ENCODE assay signal across 27 cellular contexts in genomic region chr2:119190321-119190720, GRCh38. TPM values are rescaled to one million over a fixed set of nuclear protein-coding genes. Genes with fewer than 3 reads are reported as not detected.
"Had no signal": no experiment of that assay in that cellular context is flagged by ENCODE, and none has a peak within 500 bp of the region (broad histone marks: within the 10 kb centered on the region; RNA-seq: fewer than 3 reads in every experiment).

No MANE protein-coding gene starts in this region.

- H3K4me3 ChIP-seq: colonic mucosa, heart left ventricle, psoas muscle, right lobe of liver, stomach, thoracic aorta, transverse colon had no signal

- H3K9me3 ChIP-seq: colonic mucosa, heart left ventricle, psoas muscle, right lobe of liver, stomach, thoracic aorta, transverse colon had no signal

- DNase-seq: colonic mucosa; dermis blood vessel endothelial cell; erythroblast; foreskin melanocyte; heart left ventricle; hippocampal formation; kidney glomerular epithelial cell; mesendoderm; naive thymus-derived CD4-positive, alpha-beta T cell; nephron progenitor cell; psoas muscle; retina; right lobe of liver; stimulated activated CD4-positive, alpha-beta T cell treated with anti-CD3 and anti-CD28 coated beads, Interleukin-15, amount 100 ng/mL, for 24 hours; stimulated activated CD4-positive, alpha-beta T cell treated with anti-CD3 and anti-CD28 coated beads, Interleukin-1b, Interleukin-23, amount 100 ng/mL, for 48 hours; stimulated activated CD4-positive, alpha-beta T cell treated with anti-CD3 and anti-CD28 coated beads, Interleukin-4, amount 100 ng/mL, for 24 hours; stomach; substantia nigra; transverse colon had no signal

- ATAC-seq: heart left ventricle; naive thymus-derived CD4-positive, alpha-beta T cell; psoas muscle; right lobe of liver; stimulated activated memory B cell treated with anti-CD40 and anti-IgM and Interleukin-4, amounts not matched to agents 10 μg/mL and 1 μg/mL and 100 μg/mL, for 72 hours had no signal

- H3K79me2 ChIP-seq: parathyroid adenoma had no signal

- H2AFZ ChIP-seq: parathyroid adenoma had no signal

- H3K36me3 ChIP-seq: colonic mucosa, heart left ventricle, right lobe of liver, stomach, thoracic aorta, transverse colon had no signal

- H3K9ac ChIP-seq: parathyroid adenoma had no signal

- H3K27me3 ChIP-seq: colonic mucosa, right lobe of liver, stomach, transverse colon had no signal

- H3K4me1 ChIP-seq: colonic mucosa, heart left ventricle, parathyroid adenoma, psoas muscle, stomach, transverse colon had no signal

- H3K27ac ChIP-seq: colonic mucosa, heart left ventricle, parathyroid adenoma, psoas muscle, right lobe of liver, stomach, thoracic aorta, transverse colon had no signal

RNA-seq across cellular contexts. Expression of gene C1QL2, which starts 31.8 kb away (rescaled TPM):
- total RNA-seq: colonic mucosa; dermis blood vessel endothelial cell; glomerular endothelial cell; liver; lung microvascular endothelial cell; naive thymus-derived CD4-positive, alpha-beta T cell; omental fat pad; psoas muscle; right lobe of liver; stomach; thoracic aorta; transverse colon; urinary bladder had no signal
